In genomic region chr14:96038558-96038919, GRCh38 we compare ENCODE assay signal across 8 cellular contexts. TPM values are rescaled to one million over a fixed set of nuclear protein-coding genes. Genes with fewer than 3 reads are reported as not detected.
DNase-seq lines count a peak whose midpoint lies in the region; ATAC-seq, FAIRE-seq and TF ChIP-seq lines count a peak whose summit lies in the region.

No MANE protein-coding gene starts in this region.

- CTCF ChIA-PET in activated naive CD4-positive, alpha-beta T cell treated with anti-CD3 and anti-CD28 coated beads for 36 hours (lab: Charles Lee), result interaction anchor here (0.6 to 1.4 kb wide), 2 partner anchors 44 to 237 kb away, joined by 3 to 6 read pairs; no protein-coding TSS in a partner anchor
- CTCF ChIA-PET in activated CD8-positive, alpha-beta T cell treated with anti-CD3 and anti-CD28 coated beads for 36 hours (lab: Charles Lee), result no interaction called here

- ATAC-seq in activated CD8-positive, alpha-beta T cell treated with anti-CD3 and anti-CD28 coated beads for 36 hours, result no peak
- no peak for ATAC-seq in HG03039 (IDR thresholded peaks at IDR 0.05; ENCODE audit: unreplicated experiment)

- no peaks in the 10 kb centered on the region for H3K36me3 ChIP-seq in small intestine (ENCODE audit: control insufficient read depth in 2 of 2, insufficient read depth in 2 of 2, low read length in 2 of 2)

- intact Hi-C loops in activated naive CD4-positive, alpha-beta T cell treated with anti-CD3 and anti-CD28 coated beads for 36 hours (cut with micrococcal nuclease), result loop anchor here (5.0 kb wide), 1 partner anchor 464 kb away; the partner anchor contains the start of gene PAPOLA
- intact Hi-C loops in activated CD8-positive, alpha-beta T cell treated with anti-CD3 and anti-CD28 coated beads for 36 hours (cut with micrococcal nuclease), result no loop called here

- peak overlapping the region; percentile 62 for H3K4me3 Mint-ChIP-seq in activated naive CD4-positive, alpha-beta T cell treated with anti-CD3 and anti-CD28 coated beads for 36 hours
- H3K4me3 Mint-ChIP-seq in activated CD8-positive, alpha-beta T cell treated with anti-CD3 and anti-CD28 coated beads for 36 hours, result peak overlapping the region; percentile 68
- H3K4me3 Mint-ChIP-seq in type B pancreatic cell, result peak overlapping the region; percentile 88

- no peaks in the 10 kb centered on the region for H3K9me3 ChIP-seq in small intestine (ENCODE audit: control insufficient read depth, low read depth)

- peaks cover 11% of the 10 kb centered on the region for H3K27me3 Mint-ChIP-seq in activated naive CD4-positive, alpha-beta T cell treated with anti-CD3 and anti-CD28 coated beads for 36 hours (ENCODE audit: low read depth)
- peaks cover 50% of the 10 kb centered on the region for H3K27me3 Mint-ChIP-seq in activated CD8-positive, alpha-beta T cell treated with anti-CD3 and anti-CD28 coated beads for 36 hours
- peaks cover 44% of the 10 kb centered on the region for H3K27me3 Mint-ChIP-seq in type B pancreatic cell

- no peaks in the 10 kb centered on the region for H3K9me3 Mint-ChIP-seq in activated naive CD4-positive, alpha-beta T cell treated with anti-CD3 and anti-CD28 coated beads for 36 hours
- no peaks in the 10 kb centered on the region for H3K9me3 Mint-ChIP-seq in activated CD8-positive, alpha-beta T cell treated with anti-CD3 and anti-CD28 coated beads for 36 hours
- no peaks in the 10 kb centered on the region for H3K9me3 Mint-ChIP-seq in type B pancreatic cell

- no peak for TF ChIP-seq CTCF in activated CD8-positive, alpha-beta T cell treated with anti-CD3 and anti-CD28 coated beads for 36 hours (IDR thresholded peaks at IDR 0.05)
- TF ChIP-seq CTCF in type B pancreatic cell (conservative IDR thresholded peaks at IDR 0.05), result no peak

- H3K4me1 Mint-ChIP-seq in activated naive CD4-positive, alpha-beta T cell treated with anti-CD3 and anti-CD28 coated beads for 36 hours (ENCODE audit: low read depth), result peaks cover 16% of the 10 kb centered on the region
- H3K4me1 Mint-ChIP-seq in activated CD8-positive, alpha-beta T cell treated with anti-CD3 and anti-CD28 coated beads for 36 hours (ENCODE audit: low read depth), result peaks cover 11% of the 10 kb centered on the region
- H3K4me1 Mint-ChIP-seq in type B pancreatic cell (ENCODE audit: unreplicated experiment), result peaks cover 22% of the 10 kb centered on the region

- FAIRE-seq in small intestine (lab: Jason Lieb, UNC), result no peak

- H3K27ac ChIP-seq in layer of hippocampus (ENCODE audit: low read depth, low read length) (peak overlapping the region; percentile 53), small intestine (ENCODE audit: low read depth in 1 of 2, low read length in 1 of 2) (no peak overlapping the region)

- no peaks in the 10 kb centered on the region for H3K36me3 Mint-ChIP-seq in activated naive CD4-positive, alpha-beta T cell treated with anti-CD3 and anti-CD28 coated beads for 36 hours (ENCODE audit: low read depth)
- no peaks in the 10 kb centered on the region for H3K36me3 Mint-ChIP-seq in activated CD8-positive, alpha-beta T cell treated with anti-CD3 and anti-CD28 coated beads for 36 hours (ENCODE audit: low read depth)
- peaks cover 16% of the 10 kb centered on the region for H3K36me3 Mint-ChIP-seq in type B pancreatic cell

- POLR2A ChIA-PET in activated CD8-positive, alpha-beta T cell treated with anti-CD3 and anti-CD28 coated beads for 36 hours (lab: Charles Lee), result no interaction called here

- peaks cover 0 to 2% of the 10 kb centered on the region in 2 donors for H3K4me1 ChIP-seq in small intestine (ENCODE audit: control insufficient read depth in 2 of 2, insufficient read depth in 1 of 2, low read depth in 1 of 2, low read length in 1 of 2)

- DNase-seq in activated naive CD4-positive, alpha-beta T cell treated with anti-CD3 and anti-CD28 coated beads for 36 hours, result no peak
- DNase-seq in activated naive CD4-positive, alpha-beta T cell (lab: John Stamatoyannopoulos, UW), result no peak
- DNase-seq in activated CD8-positive, alpha-beta T cell treated with anti-CD3 and anti-CD28 coated beads for 36 hours, result peak; percentile 29
- DNase-seq in type B pancreatic cell (ENCODE audit: extremely low spot score, unreplicated experiment), result no peak
- no peak for DNase-seq in small intestine
- no peak for DNase-seq in A172 (ENCODE audit: low spot score)

- 25 to 29% (median 26%) methylated on average over 10 of the region's 10 CpGs for WGBS in small intestine, 3 donors

- H3K27me3 ChIP-seq in layer of hippocampus (ENCODE audit: control insufficient read depth, insufficient read depth, low read length) (no peaks in the 10 kb centered on the region), small intestine (ENCODE audit: control insufficient read depth in 2 of 2, insufficient read depth in 2 of 2, low read length in 2 of 2) (peaks cover 0 to 13% of the 10 kb centered on the region in 2 donors)

- no peak overlapping the region for H3K27ac Mint-ChIP-seq in activated naive CD4-positive, alpha-beta T cell treated with anti-CD3 and anti-CD28 coated beads for 36 hours
- H3K27ac Mint-ChIP-seq in activated CD8-positive, alpha-beta T cell treated with anti-CD3 and anti-CD28 coated beads for 36 hours, result no peak overlapping the region
- H3K27ac Mint-ChIP-seq in type B pancreatic cell, result peak overlapping the region; percentile 47

- H3K4me3 ChIP-seq in small intestine (ENCODE audit: low read depth in 1 of 2, low read length in 2 of 2), result no peak overlapping the region

RNA-seq across cellular contexts. Expression of gene C14orf132, which starts 0.6 kb away (rescaled TPM):
- 1 to 10 TPM; 3.2 to 4.9 TPM for total RNA-seq in activated naive CD4-positive, alpha-beta T cell treated with anti-CD3 and anti-CD28 coated beads for 36 hours
- total RNA-seq in activated CD8-positive, alpha-beta T cell treated with anti-CD3 and anti-CD28 coated beads for 36 hours, result 1 to 10 TPM; 1.6 to 2.3 TPM
- 29.2 and 57.4 TPM in 2 replicates for total RNA-seq in type B pancreatic cell (ENCODE audit: low replicate concordance)
- polyA plus RNA-seq in small intestine, result 10 to 100 TPM in 1 of 3 donors, 1 to 10 TPM in 1, under 1 TPM in 1; 0.45 to 10.1 (median 1.4) TPM
- 7.6 and 9.5 TPM in 2 replicates for total RNA-seq in A172 (2014; rRNA removed; shearing (Covaris generic))
